In genomic region chr17:3683054-3683511, GRCh38 we compare ENCODE assay signal across 9 cellular contexts. TPM values are rescaled to one million over a fixed set of nuclear protein-coding genes. Genes with fewer than 3 reads are reported as not detected.
DNase-seq lines count a peak whose midpoint lies in the region; ATAC-seq, FAIRE-seq and TF ChIP-seq lines count a peak whose summit lies in the region.
"Had no signal": no experiment of that assay in that cellular context is flagged by ENCODE, and none has a peak within 500 bp of the region (broad histone marks: within the 10 kb centered on the region; RNA-seq: fewer than 3 reads in every experiment).

No MANE protein-coding gene starts in this region.

- no peaks in the 10 kb centered on the region for H3K79me1 ChIP-seq in H1 (ENCODE audit: low read depth, low read length)

- H3K14ac ChIP-seq in H1 (ENCODE audit: insufficient read length) = no peak overlapping the region

- no peak overlapping the region for H2BK20ac ChIP-seq in H1 (ENCODE audit: low read length)

- H3K9ac ChIP-seq in H1 (replicated peaks in 1 of 4; ENCODE audit: extremely low read depth in 1 of 4, low read depth in 3 of 4, low read length in 3 of 4) = no peak overlapping the region

- H2BK5ac ChIP-seq in H1 (ENCODE audit: low read depth, low read length) = no peak overlapping the region

- H4K5ac ChIP-seq in H1 (ENCODE audit: insufficient read length, low read depth, low read length) = no peak overlapping the region

- H3K4me3 Mint-ChIP-seq in nephron progenitor cell = no peak overlapping the region
- H3K4me3 Mint-ChIP-seq: dendritic cell treated with granulocyte-macrophage colony-stimulating factor and Interleukin-4, amounts not matched to agents 40 ng/mL and 50 ng/mL, for 4 days had no signal

- H2BK12ac ChIP-seq in H1 (ENCODE audit: low read depth, low read length) = no peak overlapping the region

- no peak for TF ChIP-seq EP300 in H1 (IDR thresholded peaks at IDR 0.05; ENCODE audit: borderline replicate concordance in 1 of 2, low read depth in 2 of 2, low read length in 2 of 2)

- no peak overlapping the region for H3K18ac ChIP-seq in H1 (ENCODE audit: extremely low read depth, low read length)

- TF ChIP-seq CTCF in H1 (IDR thresholded peaks at IDR 0.05; ENCODE audit: control extremely low read depth in 1 of 3, insufficient read depth in 1 of 3, low read depth in 1 of 3, low read length in 3 of 3) (peak; percentile 86 to 100 (median 97)), nephron progenitor cell (IDR thresholded peaks at IDR 0.05) (peak; percentile 87), omental fat pad (IDR thresholded peaks at IDR 0.05) (peak in 1 of 3 donors; percentile 46)

- no peaks in the 10 kb centered on the region for H3K9me3 Mint-ChIP-seq in nephron progenitor cell
- H3K9me3 Mint-ChIP-seq: dendritic cell treated with granulocyte-macrophage colony-stimulating factor and Interleukin-4, amounts not matched to agents 40 ng/mL and 50 ng/mL, for 4 days had no signal

- no peak overlapping the region for H3K27ac ChIP-seq in H1 (ENCODE audit: low read depth, low read length)

- peak; percentile 66 to 72 for TF ChIP-seq RAD21 in H1 (IDR thresholded peaks at IDR 0.05 in 1 of 2, conservative IDR thresholded peaks at IDR 0.05 in 1 of 2; ENCODE audit: low read depth in 2 of 2, low read length in 2 of 2)

- no peak overlapping the region for H3K4ac ChIP-seq in H1 (replicated peaks; ENCODE audit: insufficient read length, low read depth, low read length)

- no peak overlapping the region for H3K4me3 ChIP-seq in H1 (ENCODE audit: extremely low read depth in 1 of 4, insufficient read depth in 2 of 4, low read depth in 3 of 4, low read length in 4 of 4)

- peaks cover 6% of the 10 kb centered on the region for H3K4me1 Mint-ChIP-seq in nephron progenitor cell

- peak; percentile 85 for FAIRE-seq in H1 (lab: Jason Lieb, UNC)

- H3K9me3 ChIP-seq in H1 (ENCODE audit: insufficient read depth in 2 of 2, low read depth in 1 of 2, low read length in 1 of 2) = no peaks in the 10 kb centered on the region

- CTCF ChIA-PET in H1 (lab: Charles Lee; ENCODE audit: partially characterized antibody) = interaction anchor here (0.6 to 2.6 kb wide), 45 partner anchors 8 to 898 kb away, joined by 3 to 34 read pairs (median 4); partner anchors contain the start of genes NCBP3, P2RX5 and SHPK

- no peaks in the 10 kb centered on the region for H3K36me3 Mint-ChIP-seq in nephron progenitor cell (ENCODE audit: low read depth)

- no peak overlapping the region for H2BK120ac ChIP-seq in H1 (replicated peaks; ENCODE audit: low read depth, low read length)

- H4K20me1 ChIP-seq in H1 (replicated peaks in 1 of 2; ENCODE audit: control insufficient read depth in 1 of 2, insufficient read depth in 2 of 2, low read length in 2 of 2) = peaks cover 0 to 2% of the 10 kb centered on the region in 2 experiments

- no peak overlapping the region for H2AK5ac ChIP-seq in H1 (ENCODE audit: low read depth, low read length)

- no peaks in the 10 kb centered on the region for H3K79me2 ChIP-seq in H1 (ENCODE audit: control insufficient read depth in 1 of 2, insufficient read depth in 2 of 2, low read length in 2 of 2)

- no peak overlapping the region for H3K4me2 ChIP-seq in H1 (ENCODE audit: insufficient read depth in 1 of 2, low read depth in 2 of 2, low read length in 2 of 2)

- POLR2A ChIA-PET in H1 (lab: Charles Lee; ENCODE audit: partially characterized antibody) = interaction anchor here (0.8 to 1.0 kb wide), 3 partner anchors 13 to 163 kb away, joined by 3 to 5 read pairs (median 3); partner anchors contain the start of genes NCBP3 and P2RX5

- no peak for ATAC-seq in omental fat pad (ENCODE audit: low FRiP score)
- no peak for ATAC-seq in GM18519 (IDR thresholded peaks at IDR 0.05; ENCODE audit: low FRiP score, unreplicated experiment)

- H3K36me3 ChIP-seq in H1 (ENCODE audit: control insufficient read depth in 2 of 4, insufficient read depth in 4 of 4, low read length in 3 of 4) = no peaks in the 10 kb centered on the region

- no peak overlapping the region for H4K91ac ChIP-seq in H1 (replicated peaks; ENCODE audit: insufficient read length, low read length)

- no peak overlapping the region for H3K27ac Mint-ChIP-seq in nephron progenitor cell
- H3K27ac Mint-ChIP-seq: dendritic cell treated with granulocyte-macrophage colony-stimulating factor and Interleukin-4, amounts not matched to agents 40 ng/mL and 50 ng/mL, for 4 days had no signal

- H3K23ac ChIP-seq in H1 (ENCODE audit: insufficient read length) = no peak overlapping the region

- H3K4me1 ChIP-seq in H1 (replicated peaks in 1 of 4; ENCODE audit: control insufficient read depth in 3 of 4, insufficient read depth in 4 of 4, low read length in 3 of 4) = peaks cover 0 to 3% (median under 1%) of the 10 kb centered on the region in 4 experiments; a peak in 3 of 7 replicates

- WGBS in H1 (ENCODE audit: extremely low coverage in 1 of 2, insufficient coverage in 1 of 2, insufficient read length in 1 of 2, insufficient replicate concordance in 2 of 2, low coverage in 1 of 2, low lambda C conversion rate in 2 of 2, missing lambda C conversion rate in 1 of 2), 2 experiments = 40% methylated on average over 9 of the region's 10 CpGs; no CpG with 5 or more reads in 1 of the 2 experiments

- no peak overlapping the region for H2BK15ac ChIP-seq in H1 (ENCODE audit: low read length)

- H2AFZ ChIP-seq in H1 (ENCODE audit: low read length) = no peak overlapping the region

- no peak for TF ChIP-seq POLR2A in H1 (IDR thresholded peaks at IDR 0.05; ENCODE audit: control extremely low read depth in 1 of 2, low read depth in 2 of 2, low read length in 2 of 2)

- H4K8ac ChIP-seq in H1 (ENCODE audit: extremely low read depth, insufficient read depth, low read length) = peak overlapping the region; percentile 40; the same call in 1 of the 2 replicates

- no peak overlapping the region for H3K56ac ChIP-seq in H1 (replicated peaks; ENCODE audit: insufficient read length, low read depth, low read length)

- no peaks in the 10 kb centered on the region for H3K23me2 ChIP-seq in H1 (ENCODE audit: low read depth, low read length)

- H3K27me3 Mint-ChIP-seq in nephron progenitor cell (ENCODE audit: low read depth, poor library complexity) = peaks cover 25% of the 10 kb centered on the region

- no peaks in the 10 kb centered on the region for H3K27me3 ChIP-seq in H1 (replicated peaks in 1 of 4; ENCODE audit: control insufficient read depth in 3 of 4, extremely low read depth in 1 of 4, insufficient read depth in 3 of 4, low read length in 3 of 4)

- DNase-seq in NCI-H82 (lab: John Stamatoyannopoulos, UW) = peak; percentile 76
- no peak for DNase-seq in NCI-H82 treated with DMSO at 0.1 percent for 48 hours (lab: John Stamatoyannopoulos, UW; ENCODE audit: unreplicated experiment)
- peak; percentile 21 for DNase-seq in LHCN-M2 (ENCODE audit: low read depth)
- peak; percentile 55 for DNase-seq in activated CD4-positive, alpha-beta T cell treated with anti-CD3 and anti-CD28 coated beads, Interleukin-2, amount 50 U/mL, for 1 hour
- peak in 1 of 2 experiments; percentile 84 for DNase-seq in H1 (ENCODE audit: low read depth in 1 of 2, low spot score in 2 of 2)
- peak; percentile 53 for DNase-seq in nephron progenitor cell
- no peak for DNase-seq in omental fat pad (ENCODE audit: low spot score)

RNA-seq across cellular contexts. Expression of gene P2RX5, which starts 12.9 kb away (rescaled TPM):
- 21.5 and 28.6 TPM in 2 replicates for total RNA-seq in LHCN-M2 (2014; rRNA removed)
- 31.5 TPM for polyA plus RNA-seq in LHCN-M2 (2012)
- total RNA-seq in H1 (2021; fragmentation: NEBNext Ultra II Directional; extraction: Animal tissue kit (Norgen Biotek cat#: 25700)) = 15.5 and 15.6 TPM in 2 replicates
- 12.0 and 14.2 TPM in 2 replicates for polyA plus RNA-seq in H1 (2011; rRNA removed)
- polyA plus RNA-seq in H1 (2011; cell fraction: cytosol; rRNA removed) = 11.7 TPM
- polyA plus RNA-seq in H1 (2011; cell fraction: nucleus; rRNA removed) = 16.5 TPM
- polyA plus RNA-seq in H1 (2012, experiment 1 of 2) = 12.6 to 18.3 TPM (median 15.5 TPM) in 4 replicates
- polyA plus RNA-seq in H1 (2012, experiment 2 of 2) = 17.0 TPM
- 9.6 TPM for polyA plus RNA-seq in H1 (2013, experiment 1 of 2)
- 10.6 TPM for polyA plus RNA-seq in H1 (2013, experiment 2 of 2)
- 11.4 and 14.2 TPM in 2 replicates for polyA minus RNA-seq in H1 (2011; rRNA and poly(A)+ RNA removed)
- 6.0 TPM for polyA minus RNA-seq in H1 (2011; cell fraction: cytosol; rRNA and poly(A)+ RNA removed)
- 6.3 TPM for polyA minus RNA-seq in H1 (2011; cell fraction: nucleus; rRNA and poly(A)+ RNA removed)
- total RNA-seq in omental fat pad = 1 to 10 TPM in 1 of 4 donors, under 1 TPM in 3; 0.84 to 2.4 (median 0.94) TPM

RNA-seq across cellular contexts. Expression of gene EMC6, which starts 14.5 kb away (rescaled TPM):
- total RNA-seq in LHCN-M2 (2014; rRNA removed) = 13.0 and 42.7 TPM in 2 replicates
- 67.7 TPM for polyA plus RNA-seq in LHCN-M2 (2012)
- total RNA-seq in H1 (2021; fragmentation: NEBNext Ultra II Directional; extraction: Animal tissue kit (Norgen Biotek cat#: 25700)) = 81.5 and 86.5 TPM in 2 replicates
- 193 and 201 TPM in 2 replicates for polyA plus RNA-seq in H1 (2011; rRNA removed)
- 142 TPM for polyA plus RNA-seq in H1 (2011; cell fraction: cytosol; rRNA removed)
- polyA plus RNA-seq in H1 (2011; cell fraction: nucleus; rRNA removed) = 66.9 TPM
- polyA plus RNA-seq in H1 (2012, experiment 1 of 2) = 63.1 to 87.1 TPM (median 69.6 TPM) in 4 replicates
- polyA plus RNA-seq in H1 (2012, experiment 2 of 2) = 188 TPM
- 195 TPM for polyA plus RNA-seq in H1 (2013, experiment 1 of 2)
- polyA plus RNA-seq in H1 (2013, experiment 2 of 2) = 204 TPM
- polyA minus RNA-seq in H1 (2011; rRNA and poly(A)+ RNA removed) = 7.8 and 11.7 TPM in 2 replicates
- polyA minus RNA-seq in H1 (2011; cell fraction: cytosol; rRNA and poly(A)+ RNA removed) = 45.8 TPM
- 29.2 TPM for polyA minus RNA-seq in H1 (2011; cell fraction: nucleus; rRNA and poly(A)+ RNA removed)
- total RNA-seq in omental fat pad = 10 to 100 TPM in 3 of 4 donors, 1 to 10 TPM in 1; 9.8 to 19.4 (median 13.0) TPM

RNA-seq across cellular contexts. Expression of gene TAX1BP3, which starts 14.7 kb away (rescaled TPM):
- 259 and 286 TPM in 2 replicates for total RNA-seq in LHCN-M2 (2014; rRNA removed)
- 392 TPM for polyA plus RNA-seq in LHCN-M2 (2012)
- 81.8 and 83.5 TPM in 2 replicates for total RNA-seq in H1 (2021; fragmentation: NEBNext Ultra II Directional; extraction: Animal tissue kit (Norgen Biotek cat#: 25700))
- polyA plus RNA-seq in H1 (2011; rRNA removed) = 65.3 and 87.8 TPM in 2 replicates
- polyA plus RNA-seq in H1 (2011; cell fraction: cytosol; rRNA removed) = 57.7 TPM
- polyA plus RNA-seq in H1 (2011; cell fraction: nucleus; rRNA removed) = 65.3 TPM
- polyA plus RNA-seq in H1 (2012, experiment 1 of 2) = 52.0 to 62.8 TPM (median 59.9 TPM) in 4 replicates
- polyA plus RNA-seq in H1 (2012, experiment 2 of 2) = 59.4 TPM
- 43.5 TPM for polyA plus RNA-seq in H1 (2013, experiment 1 of 2)
- 41.3 TPM for polyA plus RNA-seq in H1 (2013, experiment 2 of 2)
- polyA minus RNA-seq in H1 (2011; rRNA and poly(A)+ RNA removed) = 24.4 and 26.0 TPM in 2 replicates
- polyA minus RNA-seq in H1 (2011; cell fraction: cytosol; rRNA and poly(A)+ RNA removed) = 40.2 TPM
- 31.9 TPM for polyA minus RNA-seq in H1 (2011; cell fraction: nucleus; rRNA and poly(A)+ RNA removed)
- total RNA-seq in omental fat pad = 100 to 1,000 TPM in 2 of 4 donors, 10 to 100 TPM in 2; 69.8 to 141 (median 100) TPM

RNA-seq across cellular contexts. Expression of gene HASPIN, which starts 40.6 kb away (rescaled TPM):
- total RNA-seq in LHCN-M2 (2014; rRNA removed) (14.7 and 17.0 TPM in 2 replicates), omental fat pad (under 1 TPM in 3 of 4 donors, not detected in 1; 0.19 to 0.69 (median 0.24) TPM)
- polyA plus RNA-seq in LHCN-M2 (2012) = 3.7 TPM
- total RNA-seq in H1 (2021; fragmentation: NEBNext Ultra II Directional; extraction: Animal tissue kit (Norgen Biotek cat#: 25700)) = 29.4 and 29.5 TPM in 2 replicates
- polyA plus RNA-seq in H1 (2011; rRNA removed) = 7.8 and 12.0 TPM in 2 replicates
- 10.7 TPM for polyA plus RNA-seq in H1 (2011; cell fraction: cytosol; rRNA removed)
- polyA plus RNA-seq in H1 (2011; cell fraction: nucleus; rRNA removed) = 9.1 TPM
- 13.2 to 14.6 TPM (median 13.7 TPM) in 4 replicates for polyA plus RNA-seq in H1 (2012, experiment 1 of 2)
- 12.1 TPM for polyA plus RNA-seq in H1 (2012, experiment 2 of 2)
- 15.4 TPM for polyA plus RNA-seq in H1 (2013, experiment 1 of 2)
- polyA plus RNA-seq in H1 (2013, experiment 2 of 2) = 15.4 TPM
- polyA minus RNA-seq in H1 (2011; rRNA and poly(A)+ RNA removed) = 22.0 and 22.5 TPM in 2 replicates
- 20.5 TPM for polyA minus RNA-seq in H1 (2011; cell fraction: cytosol; rRNA and poly(A)+ RNA removed)
- 18.7 TPM for polyA minus RNA-seq in H1 (2011; cell fraction: nucleus; rRNA and poly(A)+ RNA removed)

RNA-seq across cellular contexts. Expression of gene CTNS, which starts 46.5 kb away (rescaled TPM):
- total RNA-seq in LHCN-M2 (2014; rRNA removed) (20.3 and 29.1 TPM in 2 replicates), omental fat pad (10 to 100 TPM; 18.8 to 29.9 (median 23.1) TPM)
- polyA plus RNA-seq in LHCN-M2 (2012) = 14.9 TPM
- total RNA-seq in H1 (2021; fragmentation: NEBNext Ultra II Directional; extraction: Animal tissue kit (Norgen Biotek cat#: 25700)) = 12.9 and 16.4 TPM in 2 replicates
- 11.6 and 13.1 TPM in 2 replicates for polyA plus RNA-seq in H1 (2011; rRNA removed)
- polyA plus RNA-seq in H1 (2011; cell fraction: cytosol; rRNA removed) = 11.9 TPM
- polyA plus RNA-seq in H1 (2011; cell fraction: nucleus; rRNA removed) = 22.3 TPM
- 13.0 to 16.4 TPM (median 15.1 TPM) in 4 replicates for polyA plus RNA-seq in H1 (2012, experiment 1 of 2)
- polyA plus RNA-seq in H1 (2012, experiment 2 of 2) = 19.1 TPM
- 22.0 TPM for polyA plus RNA-seq in H1 (2013, experiment 1 of 2)
- polyA plus RNA-seq in H1 (2013, experiment 2 of 2) = 21.1 TPM
- 12.1 and 12.4 TPM in 2 replicates for polyA minus RNA-seq in H1 (2011; rRNA and poly(A)+ RNA removed)
- polyA minus RNA-seq in H1 (2011; cell fraction: cytosol; rRNA and poly(A)+ RNA removed) = 6.5 TPM
- 13.1 TPM for polyA minus RNA-seq in H1 (2011; cell fraction: nucleus; rRNA and poly(A)+ RNA removed)

Comparison
In these comparisons a context has a peak if more than half of its experiments do, and no peak if none do; other contexts are left out.
1. DNase-seq: peak in NCI-H82 (single experiment), LHCN-M2 (single experiment), activated CD4-positive, alpha-beta T cell treated with anti-CD3 and anti-CD28 coated beads, Interleukin-2, amount 50 U/mL, for 1 hour (single experiment) and nephron progenitor cell (single experiment); none in NCI-H82 treated with DMSO at 0.1 percent for 48 hours (single experiment) and omental fat pad (single experiment).